ENCODE assay signal across 7 cellular contexts in the genomic region with DNA sequence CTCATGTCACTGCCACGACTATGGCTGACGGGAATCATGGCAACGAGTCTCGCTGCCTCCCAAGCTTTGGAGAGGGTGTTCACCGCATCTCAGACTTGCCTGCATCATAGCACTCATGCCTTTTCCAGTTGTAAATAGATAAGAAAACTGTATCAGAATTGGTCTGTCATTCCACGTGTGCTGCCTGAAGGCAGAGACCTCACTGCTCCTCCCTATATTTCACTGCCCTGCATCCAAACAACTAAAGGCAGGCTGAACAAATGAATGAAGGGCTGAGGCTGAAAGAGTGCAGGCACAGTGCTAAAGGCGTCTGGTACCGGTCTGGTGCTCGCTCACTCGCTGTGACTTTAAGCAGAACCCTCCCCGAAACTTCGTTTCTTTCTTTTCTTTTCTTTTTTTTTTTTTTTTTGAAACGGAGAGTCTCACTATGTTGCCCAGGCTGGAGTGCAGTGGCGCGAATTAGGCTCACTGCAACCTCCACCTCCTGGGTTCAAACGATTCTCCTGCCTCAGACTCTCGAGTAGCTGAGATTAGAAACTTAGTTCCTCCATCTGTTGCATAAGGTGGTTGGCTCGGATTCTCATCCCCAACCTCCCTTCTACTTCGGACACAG. TPM values are rescaled to one million over a fixed set of nuclear protein-coding genes. Genes with fewer than 3 reads are reported as not detected.
DNase-seq lines count a peak whose midpoint lies in the region; ATAC-seq and TF ChIP-seq lines count a peak whose summit lies in the region.

No MANE protein-coding gene starts in this region.

- in situ Hi-C loops in astrocyte of the spinal cord (cut with HindIII; ENCODE audit: low sequenced_read_pairs) (no loop called here), GM13976 (cut with MboI; ENCODE audit: low sequenced_read_pairs, unreplicated experiment) (no loop called here)

- intact Hi-C loops in lower leg skin (cut with DNase I; ENCODE audit: low total_unique reads) = no loop called here
- intact Hi-C loops in uterus (cut with DNase I; ENCODE audit: low total_unique reads) = loop anchor here (5.0 kb wide), 1 partner anchor 254 kb away; the partner anchor contains the start of gene RNU5D-1

- no peaks in the 10 kb centered on the region for H3K36me3 ChIP-seq in uterus

- H3K4me3 ChIP-seq in astrocyte of the spinal cord (ENCODE audit: low read depth, low read length) (peak overlapping the region; percentile 95), lower leg skin (ENCODE audit: low read depth, poor library complexity, severe bottlenecking) (peak overlapping the region; percentile 63), uterus (peak overlapping the region; percentile 66 to 86)

- WGBS in lower leg skin, 2 donors = 4 to 5% methylated on average over 19 of the region's 19 CpGs

- H3K4me1 ChIP-seq in uterus = no peaks in the 10 kb centered on the region

- TF ChIP-seq CTCF in astrocyte of the spinal cord (IDR thresholded peaks at IDR 0.05; ENCODE audit: low read depth, low read length) (no peak), lower leg skin (IDR thresholded peaks at IDR 0.05) (no peak), uterus (IDR thresholded peaks at IDR 0.05) (no peak), GM13976 (IDR thresholded peaks at IDR 0.05; ENCODE audit: borderline replicate concordance, control extremely low read depth, extremely low read depth, insufficient read depth, missing control alignments) (no peak)

- TF ChIP-seq POLR2A in lower leg skin (IDR thresholded peaks at IDR 0.05) (no peak), uterus (IDR thresholded peaks at IDR 0.05) (no peak), GM18505 (IDR thresholded peaks at IDR 0.05; ENCODE audit: borderline replicate concordance, extremely low read depth, insufficient read depth, insufficient read length) (no peak)

- H3K27ac ChIP-seq in uterus = peak overlapping the region; percentile 40 to 73

- no peaks in the 10 kb centered on the region for H3K9me3 ChIP-seq in uterus

- H3K27me3 ChIP-seq in uterus = no peaks in the 10 kb centered on the region

- ATAC-seq in GM18873 (IDR thresholded peaks at IDR 0.05; ENCODE audit: low FRiP score, unreplicated experiment) = peak; percentile 9
- ATAC-seq in HG03280 (IDR thresholded peaks at IDR 0.05; ENCODE audit: unreplicated experiment) = peak; percentile 6
- no peak for ATAC-seq in GM18505 (IDR thresholded peaks at IDR 0.05; ENCODE audit: unreplicated experiment)

- DNase-seq in astrocyte of the spinal cord (ENCODE audit: low read depth, low spot score) (no peak), lower leg skin (ENCODE audit: low spot score in 2 of 2) (no peak), uterus (no peak), GM13976 (ENCODE audit: low spot score) (no peak)

RNA-seq across cellular contexts. Expression of gene EIF2B3, which starts 0.5 kb away (rescaled TPM):
- total RNA-seq in lower leg skin (10 to 100 TPM; 12.8 to 19.4 (median 16.1) TPM), uterus (10 to 100 TPM in 3 of 4 donors, 1 to 10 TPM in 1; 3.8 to 73.0 (median 39.4) TPM)

RNA-seq across cellular contexts. Expression of gene HECTD3, which starts 25.3 kb away (rescaled TPM):
- total RNA-seq in lower leg skin (10 to 100 TPM; 40.3 to 97.5 (median 48.1) TPM), uterus (10 to 100 TPM; 13.8 to 41.3 (median 15.7) TPM)

RNA-seq across cellular contexts. Expression of gene UROD, which starts 26.2 kb away (rescaled TPM):
- total RNA-seq in lower leg skin = 10 to 100 TPM; 26.6 to 59.0 (median 45.8) TPM
- total RNA-seq in uterus = 100 to 1,000 TPM in 1 of 4 donors, 10 to 100 TPM in 3; 76.4 to 104 (median 88.9) TPM
